8 cellular contexts compared by ENCODE assay signal in the genomic region with DNA sequence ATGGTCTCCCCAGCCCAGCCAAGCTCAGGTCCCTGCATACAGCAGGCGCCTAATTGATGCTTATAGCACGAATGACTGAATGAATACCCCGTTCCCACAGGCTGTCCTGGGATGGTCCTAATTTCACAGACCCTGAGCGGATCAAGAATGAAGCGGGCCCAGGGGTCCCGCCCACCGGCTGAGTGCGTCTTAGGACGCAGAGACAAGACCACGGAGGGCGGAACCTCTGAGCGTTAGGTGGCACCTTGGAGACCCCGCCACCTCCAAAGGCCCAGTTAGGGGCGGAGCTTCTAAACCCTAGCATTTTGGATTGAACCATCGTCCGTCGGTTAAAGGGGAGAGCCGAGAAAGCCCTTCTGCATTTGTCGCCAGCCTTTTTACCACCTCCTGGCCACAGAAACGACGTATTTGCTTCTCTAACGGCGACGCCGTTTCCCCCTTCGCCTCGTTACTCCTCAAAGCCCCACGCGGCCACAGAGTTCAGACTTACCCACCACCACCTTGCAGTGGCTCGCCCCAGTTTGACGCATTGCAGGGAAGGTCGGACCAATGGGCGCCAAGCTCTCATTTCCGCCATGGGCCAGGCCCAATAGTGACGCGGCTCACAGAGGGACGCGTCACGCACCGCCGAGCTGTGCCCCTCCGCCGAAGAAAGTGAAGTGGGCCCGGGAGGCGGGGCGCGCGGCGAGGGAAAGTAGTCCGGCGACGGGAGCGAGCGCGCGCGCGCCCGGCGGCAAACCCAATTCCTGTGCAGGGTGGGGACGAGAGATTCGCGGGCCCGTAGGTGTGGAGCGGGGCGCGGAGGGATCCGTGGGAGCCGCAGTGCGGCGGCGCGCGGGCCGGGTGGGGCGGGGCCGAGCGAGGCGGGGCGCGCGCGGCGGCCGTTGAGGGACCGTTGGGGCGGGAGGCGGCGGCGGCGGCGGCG. TPM values are rescaled to one million over a fixed set of nuclear protein-coding genes. Genes with fewer than 3 reads are reported as not detected.
A peak's percentile ranks its signal among the peaks of the same experiment; 100 is the strongest.
DNase-seq lines count a peak whose midpoint lies in the region; ATAC-seq and TF ChIP-seq lines count a peak whose summit lies in the region.

No MANE protein-coding gene starts in this region.

- peak overlapping the region; percentile 100 for H3K27ac ChIP-seq in CD8-positive, alpha-beta T cell (ENCODE audit: low read depth, low read length)
- H3K27ac ChIP-seq in effector memory CD4-positive, alpha-beta T cell (ENCODE audit: insufficient read depth, low read length, poor library complexity, severe bottlenecking): peak overlapping the region; percentile 100

- TF ChIP-seq CTCF in CD8-positive, alpha-beta T cell (IDR thresholded peaks at IDR 0.05): no peak

- H3K27me3 Mint-ChIP-seq in CD8-positive, alpha-beta T cell (ENCODE audit: low read depth): no peaks in the 10 kb centered on the region

- CTCF ChIA-PET in CD8-positive, alpha-beta T cell (lab: Charles Lee): interaction anchor here (0.9 to 4.2 kb wide), 9 partner anchors 10 to 114 kb away, joined by 3 to 54 read pairs (median 3); partner anchors contain the start of gene DACT3

- intact Hi-C loops in CD8-positive, alpha-beta T cell (cut with DNase I, micrococcal nuclease): loop anchor here (1.0 to 10.0 kb wide), 12 partner anchors 34 to 1567 kb away; partner anchors contain the start of genes FKRP (in 2 of the 2), SLC1A5 (in 2 of the 2), STRN4 (in 2 of the 2) and AP2S1 (in 1 of the 2)

- peaks cover 11% of the 10 kb centered on the region for H3K36me3 Mint-ChIP-seq in CD8-positive, alpha-beta T cell

- H3K4me3 ChIP-seq in CD8-positive, alpha-beta T cell (ENCODE audit: low read depth, low read length): peak overlapping the region; percentile 99
- H3K4me3 ChIP-seq in effector memory CD4-positive, alpha-beta T cell (ENCODE audit: insufficient read depth, low read depth, low read length, poor library complexity, severe bottlenecking): peak overlapping the region; percentile 96

- peak overlapping the region; percentile 100 for H3K27ac Mint-ChIP-seq in CD8-positive, alpha-beta T cell

- H3K36me3 ChIP-seq in CD8-positive, alpha-beta T cell (ENCODE audit: insufficient read depth, low read length): peaks cover 3% of the 10 kb centered on the region
- peaks cover 7% of the 10 kb centered on the region for H3K36me3 ChIP-seq in effector memory CD4-positive, alpha-beta T cell (ENCODE audit: control insufficient read depth, insufficient read depth, low read length)

- peaks cover 38% of the 10 kb centered on the region for H3K4me1 Mint-ChIP-seq in CD8-positive, alpha-beta T cell (ENCODE audit: low read depth)

- ATAC-seq in CD8-positive, alpha-beta T cell: peak; percentile 89
- peak; percentile 77 for ATAC-seq in GM19455 (IDR thresholded peaks at IDR 0.05; ENCODE audit: unreplicated experiment)

- no peaks in the 10 kb centered on the region for H3K27me3 ChIP-seq in CD8-positive, alpha-beta T cell (ENCODE audit: insufficient read depth, low read length)
- H3K27me3 ChIP-seq in effector memory CD4-positive, alpha-beta T cell (replicated peaks; ENCODE audit: control insufficient read depth, insufficient read depth, low read length, poor library complexity, severe bottlenecking): no peaks in the 10 kb centered on the region

- H3K9me3 Mint-ChIP-seq in CD8-positive, alpha-beta T cell: peaks cover 13% of the 10 kb centered on the region

- DNase-seq in CD8-positive, alpha-beta T cell: peak; percentile 95 to 99 (median 97)
- DNase-seq in HK-2 (ENCODE audit: unreplicated experiment) (peak; percentile 97), NCI-H82 treated with DMSO at 0.1 percent for 48 hours (lab: John Stamatoyannopoulos, UW; ENCODE audit: unreplicated experiment) (peak; percentile 92), lung microvascular endothelial cell (ENCODE audit: low read depth in 2 of 2) (peak; percentile 98 to 99)
- peak; percentile 92 to 94 for DNase-seq in activated CD8-positive, alpha-beta memory T cell treated with anti-CD3 and anti-CD28 coated beads for 1 hour (ENCODE audit: extremely low read depth in 1 of 2, low read depth in 1 of 2)
- peak; percentile 94 to 95 (median 94) for DNase-seq in effector memory CD4-positive, alpha-beta T cell
- peak; percentile 95 to 96 (median 95) for DNase-seq in stimulated activated CD4-positive, alpha-beta T cell treated with anti-CD3 and anti-CD28 coated beads, TNF-alpha, amount 100 ng/mL, for 4 hours (ENCODE audit: low read depth in 3 of 3)

- no peaks in the 10 kb centered on the region for H3K9me3 ChIP-seq in CD8-positive, alpha-beta T cell (ENCODE audit: low read length)
- H3K9me3 ChIP-seq in effector memory CD4-positive, alpha-beta T cell (ENCODE audit: control insufficient read depth, low read length): no peaks in the 10 kb centered on the region

- POLR2A ChIA-PET in CD8-positive, alpha-beta T cell (lab: Charles Lee): interaction anchor here (0.6 to 4.3 kb wide), 19 partner anchors 8 to 1230 kb away, joined by 3 to 78 read pairs (median 4); partner anchors contain the start of genes DACT3, INAFM1, PRKD2 and ZC3H4

- peaks cover 34% of the 10 kb centered on the region for H3K4me1 ChIP-seq in CD8-positive, alpha-beta T cell (ENCODE audit: insufficient read depth, low read length)
- peaks cover 23% of the 10 kb centered on the region for H3K4me1 ChIP-seq in effector memory CD4-positive, alpha-beta T cell (ENCODE audit: control insufficient read depth, insufficient read depth, low read length, poor library complexity, severe bottlenecking)

- peak overlapping the region; percentile 96 for H3K4me3 Mint-ChIP-seq in CD8-positive, alpha-beta T cell

RNA-seq across cellular contexts. Expression of gene CALM3, which starts 0.5 kb away (rescaled TPM):
- 100 to 1,000 TPM; 139 to 150 TPM for total RNA-seq in CD8-positive, alpha-beta T cell
- total RNA-seq in lung microvascular endothelial cell: 84.9 and 117 TPM in 2 replicates

RNA-seq across cellular contexts. Expression of gene PTGIR, which starts 24.2 kb away (rescaled TPM):
- total RNA-seq in CD8-positive, alpha-beta T cell: under 1 TPM in 1 of 2 experiments, not detected in 1; 0.25 TPM
- 0.20 and 0.22 TPM in 2 replicates for total RNA-seq in lung microvascular endothelial cell

RNA-seq across cellular contexts. Expression of gene GNG8, which starts 35.3 kb away (rescaled TPM):
- total RNA-seq in CD8-positive, alpha-beta T cell: not detected
- not detected in 2 replicates for total RNA-seq in lung microvascular endothelial cell

Comparison
In these comparisons a context has a peak if more than half of its experiments do, and no peak if none do; other contexts are left out.
1. Peak in every context shown above with its lines: DNase-seq, ATAC-seq, H3K4me3 ChIP-seq and H3K27ac ChIP-seq.